Comparison of ENCODE assay signal across 1 cellular context in the genomic region with DNA sequence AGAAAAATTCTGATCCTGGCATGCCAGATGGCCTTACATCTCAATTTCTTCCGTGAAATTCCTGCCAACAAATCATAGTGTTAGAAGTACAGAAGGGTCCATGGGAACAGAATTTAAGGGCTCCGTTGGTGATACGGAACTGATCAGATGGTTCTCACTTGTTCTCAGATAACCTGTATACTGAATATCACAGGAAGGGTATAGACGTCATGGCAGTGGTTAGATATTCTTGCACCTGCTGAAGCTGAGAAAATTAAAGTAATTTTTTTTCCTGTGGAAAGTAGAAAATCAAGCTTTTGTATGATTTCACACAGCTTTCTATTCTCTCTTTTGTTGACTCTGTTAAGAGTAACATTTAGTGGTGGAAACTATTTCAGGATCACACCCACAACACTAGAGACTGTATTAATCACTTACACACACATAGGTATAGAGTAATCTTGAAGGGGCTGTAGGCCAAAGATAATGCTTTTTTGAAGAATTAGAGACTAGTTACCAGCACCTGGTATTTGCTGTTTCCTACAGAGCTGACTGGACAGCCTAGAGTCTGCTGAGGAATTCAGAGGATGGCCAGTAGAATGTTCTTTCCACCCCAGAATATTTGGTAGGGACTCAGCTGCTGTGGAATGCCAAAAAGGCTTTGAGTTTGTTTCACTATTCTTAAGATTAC.
TF ChIP-seq lines count a peak whose summit lies in the region.

No MANE protein-coding gene starts in this region.

TF ChIP-seq in HepG2, 621 proteins besides CTCF, POLR2A, EP300 and RAD21 (continued from another document):
- TF ChIP-seq, protein P1, sequence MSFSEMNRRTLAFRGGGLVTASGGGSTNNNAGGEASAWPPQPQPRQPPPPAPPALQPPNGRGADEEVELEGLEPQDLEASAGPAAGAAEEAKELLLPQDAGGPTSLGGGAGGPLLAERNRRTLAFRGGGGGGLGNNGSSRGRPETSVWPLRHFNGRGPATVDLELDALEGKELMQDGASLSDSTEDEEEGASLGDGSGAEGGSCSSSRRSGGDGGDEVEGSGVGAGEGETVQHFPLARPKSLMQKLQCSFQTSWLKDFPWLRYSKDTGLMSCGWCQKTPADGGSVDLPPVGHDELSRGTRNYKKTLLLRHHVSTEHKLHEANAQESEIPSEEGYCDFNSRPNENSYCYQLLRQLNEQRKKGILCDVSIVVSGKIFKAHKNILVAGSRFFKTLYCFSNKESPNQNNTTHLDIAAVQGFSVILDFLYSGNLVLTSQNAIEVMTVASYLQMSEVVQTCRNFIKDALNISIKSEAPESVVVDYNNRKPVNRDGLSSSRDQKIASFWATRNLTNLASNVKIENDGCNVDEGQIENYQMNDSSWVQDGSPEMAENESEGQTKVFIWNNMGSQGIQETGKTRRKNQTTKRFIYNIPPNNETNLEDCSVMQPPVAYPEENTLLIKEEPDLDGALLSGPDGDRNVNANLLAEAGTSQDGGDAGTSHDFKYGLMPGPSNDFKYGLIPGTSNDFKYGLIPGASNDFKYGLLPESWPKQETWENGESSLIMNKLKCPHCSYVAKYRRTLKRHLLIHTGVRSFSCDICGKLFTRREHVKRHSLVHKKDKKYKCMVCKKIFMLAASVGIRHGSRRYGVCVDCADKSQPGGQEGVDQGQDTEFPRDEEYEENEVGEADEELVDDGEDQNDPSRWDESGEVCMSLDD (CRISPR knock-in tag; IDR thresholded peaks at IDR 0.05; ENCODE audit: borderline replicate concordance), result no peak
- TF ChIP-seq ZNF24 (IDR thresholded peaks at IDR 0.05) (no peak), NR2C2 (CRISPR knock-in tag; IDR thresholded peaks at IDR 0.05; ENCODE audit: borderline replicate concordance) (no peak), ZNF292 (CRISPR knock-in tag; IDR thresholded peaks at IDR 0.05; ENCODE audit: borderline replicate concordance, low read depth) (no peak), ELF4 (CRISPR knock-in tag; IDR thresholded peaks at IDR 0.05; ENCODE audit: borderline replicate concordance) (no peak), ISX (CRISPR knock-in tag; conservative IDR thresholded peaks at IDR 0.05) (no peak), RFX5 (IDR thresholded peaks at IDR 0.05; ENCODE audit: low read depth, low read length) (no peak)
